14 cellular contexts compared by ENCODE assay signal in genomic region chr5:53590759-53591158, GRCh38. TPM values are rescaled to one million over a fixed set of nuclear protein-coding genes. Genes with fewer than 3 reads are reported as not detected.
DNase-seq lines count a peak whose midpoint lies in the region; ATAC-seq, FAIRE-seq and TF ChIP-seq lines count a peak whose summit lies in the region.
"Had no signal": no experiment of that assay in that cellular context is flagged by ENCODE, and none has a peak within 500 bp of the region (broad histone marks: within the 10 kb centered on the region; RNA-seq: fewer than 3 reads in every experiment).

No MANE protein-coding gene starts in this region.

- DNase-seq in GM12878 (ENCODE audit: low read depth, low spot score) (no peak), NCI-H748 (lab: John Stamatoyannopoulos, UW; ENCODE audit: unreplicated experiment) (no peak), CD14-positive monocyte (ENCODE audit: low spot score) (no peak), DMS153 (lab: John Stamatoyannopoulos, UW) (no peak)
- DNase-seq: 8988T; AML-193; CD4-positive, CD25-positive, alpha-beta regulatory T cell had no signal

- TF ChIP-seq EP300 in GM12878 (IDR thresholded peaks at IDR 0.05; ENCODE audit: borderline replicate concordance in 1 of 2, control insufficient read depth in 1 of 2, low read depth in 2 of 2, low read length in 2 of 2), result no peak

- BruUV-seq in GM12878 (replicated peaks; lab: Mats Ljungman, UMichigan), result no TSS peak

- peak; percentile 50 for ATAC-seq in GM18511 (IDR thresholded peaks at IDR 0.05; ENCODE audit: unreplicated experiment)
- peak; percentile 47 for ATAC-seq in GM18909 (IDR thresholded peaks at IDR 0.05; ENCODE audit: poor library complexity, unreplicated experiment)
- ATAC-seq in HG02884 (IDR thresholded peaks at IDR 0.05; ENCODE audit: unreplicated experiment), result peak; percentile 68
- peak; percentile 70 for ATAC-seq in GM12878

- RAD21 ChIA-PET in GM12878 (lab: Charles Lee; ENCODE audit: unreplicated experiment), result no interaction called here

- no peak for TF ChIP-seq POLR2A in GM12878 (IDR thresholded peaks at IDR 0.05; ENCODE audit: low read depth, low read length)

- no peak overlapping the region for H3K27ac ChIP-seq in GM12878 (ENCODE audit: control insufficient read depth, insufficient read depth)
- H3K27ac ChIP-seq: BLaER1, HL-60 had no signal

- POLR2A ChIA-PET in GM12878 (lab: Charles Lee), result interaction anchor here (1.0 kb wide), 1 partner anchor 13 kb away, joined by 3 read pairs; no protein-coding TSS in a partner anchor

- 100% methylated on average over 1 of the region's 1 CpG for WGBS in GM12878 (ENCODE audit: insufficient coverage, insufficient replicate concordance, low lambda C conversion rate, missing lambda C conversion rate)

- in situ Hi-C loops in GM12878 (cut with MboI), result no loop called here

- CTCF ChIA-PET in GM12878 (lab: Yijun Ruan, JAX), result no interaction called here

- H4K20me1 ChIP-seq in GM12878 (ENCODE audit: control insufficient read depth, insufficient read depth), result no peaks in the 10 kb centered on the region; the same call in 1 of the 2 replicates

- H2AFZ ChIP-seq in GM12878 (ENCODE audit: control insufficient read depth, low read depth, low read length), result no peak overlapping the region

- no peaks in the 10 kb centered on the region; the same call in 2 of the 3 replicates for H3K9me3 ChIP-seq in GM12878 (replicated peaks; ENCODE audit: control insufficient read depth, insufficient read depth, low read length)
- H3K9me3 ChIP-seq: HAP-1 had no signal

- H3K4me1 ChIP-seq in GM12878 (ENCODE audit: control insufficient read depth, insufficient read depth, low read length), result no peaks in the 10 kb centered on the region
- H3K4me1 ChIP-seq: BLaER1, HAP-1 had no signal

- no peak for TF ChIP-seq CTCF in GM12878 (IDR thresholded peaks at IDR 0.05 in 2 of 3, conservative IDR thresholded peaks at IDR 0.05 in 1 of 3; ENCODE audit: control insufficient read depth in 2 of 3, extremely low read depth in 1 of 3, insufficient read depth in 1 of 3, low read depth in 3 of 3, low read length in 3 of 3)
- TF ChIP-seq CTCF in CD14-positive monocyte (IDR thresholded peaks at IDR 0.05), result no peak

- peaks cover 0 to 6% of the 10 kb centered on the region in 2 donors for H3K36me3 Mint-ChIP-seq in CD14-positive monocyte

- SMC1A ChIA-PET in GM12878 (lab: Charles Lee; ENCODE audit: uncharacterized antibody, unreplicated experiment), result no interaction called here

- no peaks in the 10 kb centered on the region for H3K27me3 ChIP-seq in GM12878 (replicated peaks in 1 of 2; ENCODE audit: control insufficient read depth in 2 of 2, insufficient read depth in 2 of 2, low read length in 1 of 2)
- H3K27me3 ChIP-seq: BLaER1 had no signal

- intact Hi-C loops in GM12878 (cut with micrococcal nuclease; ENCODE audit: unreplicated experiment), result no loop called here
- intact Hi-C loops in CD14-positive monocyte (cut with micrococcal nuclease), result no loop called here

- H3K27me3 Mint-ChIP-seq in CD14-positive monocyte (ENCODE audit: low read depth in 3 of 3), result no peaks in the 10 kb centered on the region
- H3K27me3 Mint-ChIP-seq: CD4-positive, CD25-positive, alpha-beta regulatory T cell had no signal

- no peak overlapping the region for H3K27ac Mint-ChIP-seq in CD14-positive monocyte
- H3K27ac Mint-ChIP-seq: CD4-positive, CD25-positive, alpha-beta regulatory T cell had no signal

- H3K9me3 Mint-ChIP-seq in CD14-positive monocyte, result peaks cover 0 to 5% (median 1%) of the 10 kb centered on the region in 7 donors
- H3K9me3 Mint-ChIP-seq: CD4-positive, CD25-positive, alpha-beta regulatory T cell had no signal

- H3K9ac ChIP-seq in GM12878 (ENCODE audit: control insufficient read depth, insufficient read depth, low read length), result no peak overlapping the region
- H3K9ac ChIP-seq: BLaER1 had no signal

- H3K79me2 ChIP-seq in GM12878 (ENCODE audit: control insufficient read depth, insufficient read depth, low read length), result peaks cover 10% of the 10 kb centered on the region

- no peak for TF ChIP-seq RAD21 in GM12878 (IDR thresholded peaks at IDR 0.05; ENCODE audit: insufficient read depth, low read depth, low read length)

- no peak overlapping the region for H3K4me3 ChIP-seq in GM12878
- H3K4me3 ChIP-seq: BLaER1, HAP-1 had no signal

- H3K4me1 Mint-ChIP-seq in CD14-positive monocyte, result peaks cover 2% of the 10 kb centered on the region

- no peak overlapping the region for H3K4me3 Mint-ChIP-seq in CD14-positive monocyte

- no peaks in the 10 kb centered on the region for H3K36me3 ChIP-seq in GM12878 (ENCODE audit: control insufficient read depth in 2 of 2, insufficient read depth in 2 of 2, low read length in 1 of 2)
- H3K36me3 ChIP-seq: HAP-1 had no signal

- FAIRE-seq in GM12878 (lab: Jason Lieb, UNC), result no peak
- FAIRE-seq: H1 had no signal

- H3K4me2 ChIP-seq in GM12878 (ENCODE audit: control insufficient read depth, insufficient read depth), result no peak overlapping the region
- H3K4me2 ChIP-seq: BLaER1 had no signal

TF ChIP-seq in GM12878, 131 proteins besides CTCF, POLR2A, EP300 and RAD21:
- TF ChIP-seq IRF5 (IDR thresholded peaks at IDR 0.05; ENCODE audit: borderline replicate concordance) (no peak), ZBTB40 (IDR thresholded peaks at IDR 0.05; ENCODE audit: borderline replicate concordance) (no peak)

RNA-seq across cellular contexts. Expression of gene NDUFS4, which starts 30.3 kb away (rescaled TPM):
- 38.1 and 39.0 TPM in 2 replicates for total RNA-seq in GM12878 (2013; cell fraction: nucleolus; rRNA removed)
- total RNA-seq in GM12878 (2014; rRNA removed), result 91.1 and 97.8 TPM in 2 replicates
- 108 and 117 TPM in 2 replicates for total RNA-seq in GM12878 (2014; rRNA removed; fragmentation: Illumina TruSeq; extraction: Trizol)
- 69.9 and 73.9 TPM in 2 replicates for total RNA-seq in GM12878 (2021)
- 66.7 TPM for polyA plus RNA-seq in GM12878 (2011; ENCODE audit: low read depth)
- polyA plus RNA-seq in GM12878 (2011; rRNA removed), result 119 and 165 TPM in 2 replicates
- polyA plus RNA-seq in GM12878 (2011; cell fraction: cytosol; rRNA removed), result 49.6 and 57.0 TPM in 2 replicates
- 39.0 and 55.9 TPM in 2 replicates for polyA plus RNA-seq in GM12878 (2011; cell fraction: nucleus; rRNA removed)
- 71.8 and 90.6 TPM in 2 replicates for polyA plus RNA-seq in GM12878 (2012)
- polyA plus RNA-seq in GM12878 (2014; fragmentation: Illumina TruSeq; extraction: Trizol), result 89.9 and 98.3 TPM in 2 replicates
- 100 to 1,000 TPM; 303 to 366 TPM for polyA plus RNA-seq in GM12878 (2014; fragmentation: Nextera tagmentation; extraction: Ambion mirVana)
- 76.9 and 99.0 TPM in 2 replicates for polyA plus RNA-seq in GM12878 (2014; rRNA removed)
- 100 to 1,000 TPM; 124 to 125 TPM for polyA plus RNA-seq in GM12878 (2016; fragmentation: Nextera tagmentation; extraction: Ambion mirVana)
- polyA minus RNA-seq in GM12878 (2011; rRNA and poly(A)+ RNA removed), result 16.4 and 38.2 TPM in 2 replicates
- polyA minus RNA-seq in GM12878 (2011; cell fraction: cytosol; rRNA and poly(A)+ RNA removed), result 8.6 and 10.0 TPM in 2 replicates
- polyA minus RNA-seq in GM12878 (2011; cell fraction: nucleus; rRNA and poly(A)+ RNA removed), result 27.2 and 35.5 TPM in 2 replicates
- polyA plus RNA-seq in CD14-positive monocyte, result 100 to 1,000 TPM; 111 to 118 TPM
